Comparison of ENCODE assay signal across 28 cellular contexts in the genomic region with DNA sequence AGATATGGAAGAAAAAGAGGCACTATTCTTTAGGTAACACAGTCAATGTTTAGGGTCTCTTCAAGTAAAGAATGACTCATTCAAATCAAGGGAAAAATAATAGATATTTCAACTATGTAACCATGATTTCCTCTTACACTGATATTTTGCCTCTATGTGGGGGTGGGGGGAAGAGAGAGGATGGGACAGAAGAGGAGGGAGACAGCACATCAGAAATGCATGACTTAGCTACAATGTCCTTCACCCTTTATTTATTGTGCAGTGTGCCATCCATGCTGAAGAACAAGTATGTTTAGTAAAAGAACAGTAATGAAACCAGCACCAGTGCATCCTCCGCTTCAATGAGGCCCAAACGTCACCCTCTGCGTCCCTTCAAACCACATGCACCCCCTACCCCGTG.
DNase-seq lines count a peak whose midpoint lies in the region; ATAC-seq and TF ChIP-seq lines count a peak whose summit lies in the region.
"Had no signal": no experiment of that assay in that cellular context is flagged by ENCODE, and none has a peak within 500 bp of the region (broad histone marks: within the 10 kb centered on the region; RNA-seq: fewer than 3 reads in every experiment).

No MANE protein-coding gene starts in this region.

- no peak overlapping the region for H3K27ac ChIP-seq in CD4-positive, alpha-beta memory T cell (ENCODE audit: low read depth, low read length)
- peak overlapping the region; percentile 85 for H3K27ac ChIP-seq in caudate nucleus (ENCODE audit: low read depth, low read length)
- H3K27ac ChIP-seq in substantia nigra (ENCODE audit: low read depth, low read length, poor library complexity, severe bottlenecking): peak overlapping the region; percentile 98
- H3K27ac ChIP-seq: HL-60, KMS-11, Peyer's patch, right lobe of liver had no signal

- DNase-seq in CD4-positive, alpha-beta memory T cell: no peak
- DNase-seq in caudate nucleus (lab: John Stamatoyannopoulos, UW) (no peak), nephron progenitor cell (no peak), substantia nigra (lab: John Stamatoyannopoulos, UW) (no peak), GM13977 (ENCODE audit: low spot score) (no peak), AG20443 (ENCODE audit: low spot score) (no peak)
- DNase-seq: activated CD8-positive, alpha-beta memory T cell treated with anti-CD3 and anti-CD28 coated beads, Interleukin-2, amount 50 U/mL, for 4 hours; DND-41; MM.1S; naive thymus-derived CD4-positive, alpha-beta T cell; NCI-H1417 treated with DMSO at 0.1 percent for 48 hours; NCI-H2081 treated with DMSO at 0.1 percent for 48 hours; NCI-H345; NCI-H748 treated with DMSO at 0.1 percent for 48 hours; stimulated activated CD4-positive, alpha-beta T cell treated with anti-CD3 and anti-CD28 coated beads, Interleukin-12 subunit alpha, Interleukin-12 subunit beta, amount 100 ng/mL, for 4 hours; stimulated activated CD4-positive, alpha-beta T cell treated with anti-CD3 and anti-CD28 coated beads, Interleukin-4, amount 100 ng/mL, for 1 hour had no signal

- intact Hi-C loops in CD4-positive, alpha-beta memory T cell (cut with micrococcal nuclease): no loop called here

- peaks cover 9% of the 10 kb centered on the region for H3K36me3 ChIP-seq in CD4-positive, alpha-beta memory T cell (ENCODE audit: insufficient read depth, low read length)
- H3K36me3 ChIP-seq: right lobe of liver had no signal

- H3K27me3 ChIP-seq in CD4-positive, alpha-beta memory T cell (ENCODE audit: insufficient read depth, low read length): no peaks in the 10 kb centered on the region
- H3K27me3 ChIP-seq: Peyer's patch, right lobe of liver had no signal

- ATAC-seq in HG03045 (IDR thresholded peaks at IDR 0.05; ENCODE audit: unreplicated experiment) (no peak), HG02642 (IDR thresholded peaks at IDR 0.05; ENCODE audit: poor library complexity, unreplicated experiment) (no peak)
- ATAC-seq: activated T-helper 17 cell treated with anti-CD3 and anti-CD28 coated beads, Interleukin-2, amount 50 U/mL, for 72 hours; naive thymus-derived CD4-positive, alpha-beta T cell; right lobe of liver; stimulated activated memory B cell treated with anti-CD40 and anti-IgM and Interleukin-4, amounts not matched to agents 10 μg/mL and 1 μg/mL and 100 μg/mL, for 72 hours; T-cell had no signal

- no peaks in the 10 kb centered on the region for H3K9me3 ChIP-seq in CD4-positive, alpha-beta memory T cell (ENCODE audit: control insufficient read depth in 1 of 2, low read length in 2 of 2)
- H3K9me3 ChIP-seq: Peyer's patch, right lobe of liver had no signal

- H3K36me3 Mint-ChIP-seq in CD4-positive, alpha-beta memory T cell: peaks cover 24 to 40% of the 10 kb centered on the region in 2 donors
- H3K36me3 Mint-ChIP-seq in nephron progenitor cell (ENCODE audit: low read depth): peaks cover 24% of the 10 kb centered on the region

- TF ChIP-seq CTCF in nephron progenitor cell (IDR thresholded peaks at IDR 0.05): no peak
- no peak for TF ChIP-seq CTCF in GM13977 (IDR thresholded peaks at IDR 0.05; ENCODE audit: extremely low read depth, insufficient read depth, missing control alignments)

- H3K27ac Mint-ChIP-seq in CD4-positive, alpha-beta memory T cell: peak overlapping the region in 4 of 7 donors; percentile 7 to 77 (median 58)
- peak overlapping the region; percentile 72 for H3K27ac Mint-ChIP-seq in nephron progenitor cell
- H3K27ac Mint-ChIP-seq: activated CD4-positive, alpha-beta memory T cell treated with anti-CD3 and anti-CD28 coated beads for 36 hours; activated naive CD8-positive, alpha-beta T cell; activated T-helper 17 cell treated with anti-CD3 and anti-CD28 coated beads, Interleukin-2, amount 50 U/mL, for 72 hours; B cell; stimulated activated memory B cell treated with anti-CD40 and anti-IgM and Interleukin-4, amounts not matched to agents 10 μg/mL and 1 μg/mL and 100 μg/mL, for 72 hours; T-cell had no signal

- POLR2A ChIA-PET in CD4-positive, alpha-beta memory T cell (lab: Charles Lee; ENCODE audit: partially characterized antibody): no interaction called here

- H3K4me1 ChIP-seq in CD4-positive, alpha-beta memory T cell (ENCODE audit: insufficient read depth, low read length): no peaks in the 10 kb centered on the region
- H3K4me1 ChIP-seq: right lobe of liver had no signal

- CTCF ChIA-PET in CD4-positive, alpha-beta memory T cell (lab: Charles Lee; ENCODE audit: partially characterized antibody): no interaction called here

- no peak overlapping the region for H3K4me3 Mint-ChIP-seq in CD4-positive, alpha-beta memory T cell
- no peak overlapping the region for H3K4me3 Mint-ChIP-seq in nephron progenitor cell
- H3K4me3 Mint-ChIP-seq: activated CD4-positive, alpha-beta memory T cell treated with anti-CD3 and anti-CD28 coated beads for 36 hours; activated naive CD8-positive, alpha-beta T cell; activated T-helper 17 cell treated with anti-CD3 and anti-CD28 coated beads, Interleukin-2, amount 50 U/mL, for 72 hours; B cell; naive thymus-derived CD4-positive, alpha-beta T cell; stimulated activated memory B cell treated with anti-CD40 and anti-IgM and Interleukin-4, amounts not matched to agents 10 μg/mL and 1 μg/mL and 100 μg/mL, for 72 hours; T-cell had no signal

- H3K27me3 Mint-ChIP-seq in CD4-positive, alpha-beta memory T cell: no peaks in the 10 kb centered on the region
- no peaks in the 10 kb centered on the region for H3K27me3 Mint-ChIP-seq in nephron progenitor cell (ENCODE audit: low read depth, poor library complexity)
- H3K27me3 Mint-ChIP-seq: activated CD4-positive, alpha-beta memory T cell treated with anti-CD3 and anti-CD28 coated beads for 36 hours; activated naive CD8-positive, alpha-beta T cell; activated T-helper 17 cell treated with anti-CD3 and anti-CD28 coated beads, Interleukin-2, amount 50 U/mL, for 72 hours; B cell; naive thymus-derived CD4-positive, alpha-beta T cell; stimulated activated memory B cell treated with anti-CD40 and anti-IgM and Interleukin-4, amounts not matched to agents 10 μg/mL and 1 μg/mL and 100 μg/mL, for 72 hours; T-cell had no signal

- peaks cover 0 to 2% (median 0%) of the 10 kb centered on the region in 8 donors for H3K9me3 Mint-ChIP-seq in CD4-positive, alpha-beta memory T cell
- no peaks in the 10 kb centered on the region for H3K9me3 Mint-ChIP-seq in nephron progenitor cell
- H3K9me3 Mint-ChIP-seq: activated CD4-positive, alpha-beta memory T cell treated with anti-CD3 and anti-CD28 coated beads for 36 hours; activated T-helper 17 cell treated with anti-CD3 and anti-CD28 coated beads, Interleukin-2, amount 50 U/mL, for 72 hours; naive thymus-derived CD4-positive, alpha-beta T cell; stimulated activated memory B cell treated with anti-CD40 and anti-IgM and Interleukin-4, amounts not matched to agents 10 μg/mL and 1 μg/mL and 100 μg/mL, for 72 hours; T-cell had no signal

- no peak overlapping the region for H3K4me3 ChIP-seq in CD4-positive, alpha-beta memory T cell (ENCODE audit: low read length in 2 of 2)
- H3K4me3 ChIP-seq: Peyer's patch, right lobe of liver had no signal

- peaks cover 4 to 15% (median 11%) of the 10 kb centered on the region in 4 donors for H3K4me1 Mint-ChIP-seq in CD4-positive, alpha-beta memory T cell
- peaks cover 72% of the 10 kb centered on the region for H3K4me1 Mint-ChIP-seq in nephron progenitor cell
- H3K4me1 Mint-ChIP-seq: activated T-helper 17 cell treated with anti-CD3 and anti-CD28 coated beads, Interleukin-2, amount 50 U/mL, for 72 hours; stimulated activated memory B cell treated with anti-CD40 and anti-IgM and Interleukin-4, amounts not matched to agents 10 μg/mL and 1 μg/mL and 100 μg/mL, for 72 hours had no signal

- in situ Hi-C loops in GM13977 (cut with MboI; ENCODE audit: low pct_unique_long_range_greater_than_20kb, low sequenced_read_pairs, unreplicated experiment): no loop called here
